In genomic region chr9:124259273-124260078, GRCh38 we compare ENCODE assay signal across 8 cellular contexts. TPM values are rescaled to one million over a fixed set of nuclear protein-coding genes. Genes with fewer than 3 reads are reported as not detected.
DNase-seq lines count a peak whose midpoint lies in the region; ATAC-seq and TF ChIP-seq lines count a peak whose summit lies in the region.

No MANE protein-coding gene starts in this region.

- no peak for TF ChIP-seq POLR2A in testis (IDR thresholded peaks at IDR 0.05)

- peak overlapping the region; percentile 86 to 89 for H3K4me3 ChIP-seq in cardiac fibroblast (replicated peaks in 1 of 2; ENCODE audit: low read depth in 2 of 2, low read length in 2 of 2)
- peak overlapping the region; percentile 83 to 88 (median 87) for H3K4me3 ChIP-seq in liver (ENCODE audit: low read depth in 1 of 3, low read length in 3 of 3)
- H3K4me3 ChIP-seq in testis, result peak overlapping the region in 1 of 2 donors; percentile 71

- H3K36me3 ChIP-seq in liver (ENCODE audit: control insufficient read depth in 4 of 4, insufficient read depth in 3 of 4, low read depth in 1 of 4, low read length in 3 of 4) (no peaks in the 10 kb centered on the region), testis (ENCODE audit: low read depth, missing control alignments) (no peaks in the 10 kb centered on the region)

- peak; percentile 82 for DNase-seq in GM04504 (ENCODE audit: low read depth)
- DNase-seq in NCI-H446 (lab: John Stamatoyannopoulos, UW), result peak; percentile 22 to 67
- DNase-seq in cardiac fibroblast (ENCODE audit: low read depth in 2 of 2), result peak; percentile 90 to 91
- peak; percentile 63 for DNase-seq in testis
- no peak for DNase-seq in GM10266 (ENCODE audit: extremely low spot score)

- H3K4me1 ChIP-seq in liver (ENCODE audit: control insufficient read depth in 4 of 4, insufficient read depth in 4 of 4, low read length in 3 of 4) (peaks cover 13 to 42% (median 29%) of the 10 kb centered on the region in 4 donors), testis (peaks cover 24% of the 10 kb centered on the region)

- peak overlapping the region; percentile 59 to 98 for H3K9ac ChIP-seq in liver (ENCODE audit: low read depth in 1 of 2, low read length in 2 of 2)

- WGBS in liver, result 6% methylated on average over 22 of the region's 22 CpGs
- WGBS in testis, 2 donors, result 20 to 36% methylated on average over 22 of the region's 22 CpGs

- H3K27ac ChIP-seq in liver (ENCODE audit: low read depth in 1 of 2, low read length in 2 of 2) (peak overlapping the region; percentile 98 to 99), testis (peak overlapping the region; percentile 61 to 82)

- intact Hi-C loops in testis (cut with DNase I; ENCODE audit: low total_unique reads), result no loop called here

- H3K9me3 ChIP-seq in liver (ENCODE audit: control insufficient read depth in 4 of 4, low read length in 3 of 4) (no peaks in the 10 kb centered on the region), testis (no peaks in the 10 kb centered on the region)

- TF ChIP-seq CTCF in cardiac fibroblast (IDR thresholded peaks at IDR 0.05; ENCODE audit: low read depth, low read length) (no peak), liver (IDR thresholded peaks at IDR 0.05; ENCODE audit: low read depth, low read length, missing input control) (no peak), testis (IDR thresholded peaks at IDR 0.05) (no peak), GM10266 (IDR thresholded peaks at IDR 0.05; ENCODE audit: control insufficient read depth, insufficient read depth, low read depth, missing control alignments) (no peak)

- H3K27me3 ChIP-seq in liver (ENCODE audit: control insufficient read depth in 4 of 4, insufficient read depth in 4 of 4, low read length in 3 of 4) (no peaks in the 10 kb centered on the region), testis (no peaks in the 10 kb centered on the region)

- ATAC-seq in HG02623 (IDR thresholded peaks at IDR 0.05; ENCODE audit: unreplicated experiment) (no peak), GM21390 (IDR thresholded peaks at IDR 0.05; ENCODE audit: unreplicated experiment) (no peak)

- TF ChIP-seq RAD21 in liver (IDR thresholded peaks at IDR 0.05), result peak; percentile 20 to 40

TF ChIP-seq in liver, 16 proteins besides CTCF, POLR2A, EP300 and RAD21:
- TF ChIP-seq EGR1 (IDR thresholded peaks at IDR 0.05; ENCODE audit: low read depth in 2 of 2), result no peak
- TF ChIP-seq FOXA1 (IDR thresholded peaks at IDR 0.05), result no peak
- peak; percentile 85 for TF ChIP-seq MAX (IDR thresholded peaks at IDR 0.05)
- TF ChIP-seq RXRA (IDR thresholded peaks at IDR 0.05), result peak; percentile 21 to 46
- TF ChIP-seq HNF4A (conservative IDR thresholded peaks at IDR 0.05), result peak; percentile 71 to 84
- TF ChIP-seq REST (IDR thresholded peaks at IDR 0.05), result no peak
- peak; percentile 35 for TF ChIP-seq TAF1 (conservative IDR thresholded peaks at IDR 0.05)
- TF ChIP-seq GABPA (IDR thresholded peaks at IDR 0.05 in 1 of 2, conservative IDR thresholded peaks at IDR 0.05 in 1 of 2), result no peak
- peak; percentile 98 to 100 for TF ChIP-seq JUND (IDR thresholded peaks at IDR 0.05)
- TF ChIP-seq ZBTB33 (IDR thresholded peaks at IDR 0.05), result peak; percentile 37
- peak; percentile 44 for TF ChIP-seq NR2F2 (IDR thresholded peaks at IDR 0.05)
- TF ChIP-seq ATF3 (IDR thresholded peaks at IDR 0.05), result peak; percentile 93
- TF ChIP-seq YY1 (IDR thresholded peaks at IDR 0.05), result peak; percentile 91
- peak; percentile 53 for TF ChIP-seq SP1 (IDR thresholded peaks at IDR 0.05)
- TF ChIP-seq HNF4G (IDR thresholded peaks at IDR 0.05), result peak; percentile 64
- TF ChIP-seq FOXA2 (IDR thresholded peaks at IDR 0.05), result peak; percentile 5

RNA-seq across cellular contexts. Expression of gene NEK6, which starts 1.7 kb away (rescaled TPM):
- 10 to 100 TPM; 36.4 to 48.5 TPM for total RNA-seq in liver
- 10 to 100 TPM; 32.5 to 49.7 TPM for polyA plus RNA-seq in liver
- total RNA-seq in testis, result 10 to 100 TPM; 11.5 to 21.4 TPM
- polyA plus RNA-seq in testis (ENCODE audit: insufficient read depth, low read depth, low replicate concordance), result 21.5 TPM
